In the genomic region with DNA sequence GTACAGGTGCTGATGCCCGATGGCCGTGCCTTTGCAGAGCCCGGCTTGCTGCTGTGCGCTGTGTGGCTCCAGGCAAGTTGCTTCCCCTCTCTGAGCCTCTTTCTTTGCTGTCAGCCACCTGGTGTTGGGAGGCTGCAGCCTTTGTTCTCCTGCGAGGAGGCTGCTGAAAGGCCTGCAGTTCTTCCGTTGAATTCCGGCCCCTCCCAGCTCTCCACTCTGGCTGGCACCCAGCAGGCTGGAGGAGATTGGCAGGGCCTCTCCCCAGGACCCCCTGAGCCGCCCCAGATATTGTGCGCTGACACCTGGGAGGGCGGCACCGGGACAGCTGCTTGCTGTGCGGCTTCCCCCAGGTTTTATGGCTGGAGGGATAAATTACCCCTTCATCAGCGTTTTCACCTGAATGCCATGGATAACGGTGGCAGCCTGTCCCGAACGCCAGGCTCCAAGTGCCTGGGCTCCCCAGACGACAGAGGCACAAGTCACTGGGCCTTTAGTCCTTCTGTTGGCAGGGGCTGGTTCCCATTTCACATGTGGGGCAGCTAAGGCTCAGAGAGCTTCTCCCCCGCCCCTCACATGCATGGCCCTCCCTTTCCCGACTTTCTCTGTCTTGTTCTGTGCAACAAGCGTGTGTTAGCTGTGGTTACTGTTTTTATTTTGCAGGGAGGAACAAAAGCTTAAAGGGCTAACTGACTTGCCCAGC, we compare ENCODE assay signal across 2 cellular contexts.
TF ChIP-seq lines count a peak whose summit lies in the region.

No MANE protein-coding gene starts in this region.

TF ChIP-seq in GM23338, 12 proteins besides CTCF, POLR2A, EP300 and RAD21:
- TF ChIP-seq, protein P1, sequence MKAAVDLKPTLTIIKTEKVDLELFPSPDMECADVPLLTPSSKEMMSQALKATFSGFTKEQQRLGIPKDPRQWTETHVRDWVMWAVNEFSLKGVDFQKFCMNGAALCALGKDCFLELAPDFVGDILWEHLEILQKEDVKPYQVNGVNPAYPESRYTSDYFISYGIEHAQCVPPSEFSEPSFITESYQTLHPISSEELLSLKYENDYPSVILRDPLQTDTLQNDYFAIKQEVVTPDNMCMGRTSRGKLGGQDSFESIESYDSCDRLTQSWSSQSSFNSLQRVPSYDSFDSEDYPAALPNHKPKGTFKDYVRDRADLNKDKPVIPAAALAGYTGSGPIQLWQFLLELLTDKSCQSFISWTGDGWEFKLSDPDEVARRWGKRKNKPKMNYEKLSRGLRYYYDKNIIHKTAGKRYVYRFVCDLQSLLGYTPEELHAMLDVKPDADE (IDR thresholded peaks at IDR 0.05), result no peak
- TF ChIP-seq, protein P2, sequence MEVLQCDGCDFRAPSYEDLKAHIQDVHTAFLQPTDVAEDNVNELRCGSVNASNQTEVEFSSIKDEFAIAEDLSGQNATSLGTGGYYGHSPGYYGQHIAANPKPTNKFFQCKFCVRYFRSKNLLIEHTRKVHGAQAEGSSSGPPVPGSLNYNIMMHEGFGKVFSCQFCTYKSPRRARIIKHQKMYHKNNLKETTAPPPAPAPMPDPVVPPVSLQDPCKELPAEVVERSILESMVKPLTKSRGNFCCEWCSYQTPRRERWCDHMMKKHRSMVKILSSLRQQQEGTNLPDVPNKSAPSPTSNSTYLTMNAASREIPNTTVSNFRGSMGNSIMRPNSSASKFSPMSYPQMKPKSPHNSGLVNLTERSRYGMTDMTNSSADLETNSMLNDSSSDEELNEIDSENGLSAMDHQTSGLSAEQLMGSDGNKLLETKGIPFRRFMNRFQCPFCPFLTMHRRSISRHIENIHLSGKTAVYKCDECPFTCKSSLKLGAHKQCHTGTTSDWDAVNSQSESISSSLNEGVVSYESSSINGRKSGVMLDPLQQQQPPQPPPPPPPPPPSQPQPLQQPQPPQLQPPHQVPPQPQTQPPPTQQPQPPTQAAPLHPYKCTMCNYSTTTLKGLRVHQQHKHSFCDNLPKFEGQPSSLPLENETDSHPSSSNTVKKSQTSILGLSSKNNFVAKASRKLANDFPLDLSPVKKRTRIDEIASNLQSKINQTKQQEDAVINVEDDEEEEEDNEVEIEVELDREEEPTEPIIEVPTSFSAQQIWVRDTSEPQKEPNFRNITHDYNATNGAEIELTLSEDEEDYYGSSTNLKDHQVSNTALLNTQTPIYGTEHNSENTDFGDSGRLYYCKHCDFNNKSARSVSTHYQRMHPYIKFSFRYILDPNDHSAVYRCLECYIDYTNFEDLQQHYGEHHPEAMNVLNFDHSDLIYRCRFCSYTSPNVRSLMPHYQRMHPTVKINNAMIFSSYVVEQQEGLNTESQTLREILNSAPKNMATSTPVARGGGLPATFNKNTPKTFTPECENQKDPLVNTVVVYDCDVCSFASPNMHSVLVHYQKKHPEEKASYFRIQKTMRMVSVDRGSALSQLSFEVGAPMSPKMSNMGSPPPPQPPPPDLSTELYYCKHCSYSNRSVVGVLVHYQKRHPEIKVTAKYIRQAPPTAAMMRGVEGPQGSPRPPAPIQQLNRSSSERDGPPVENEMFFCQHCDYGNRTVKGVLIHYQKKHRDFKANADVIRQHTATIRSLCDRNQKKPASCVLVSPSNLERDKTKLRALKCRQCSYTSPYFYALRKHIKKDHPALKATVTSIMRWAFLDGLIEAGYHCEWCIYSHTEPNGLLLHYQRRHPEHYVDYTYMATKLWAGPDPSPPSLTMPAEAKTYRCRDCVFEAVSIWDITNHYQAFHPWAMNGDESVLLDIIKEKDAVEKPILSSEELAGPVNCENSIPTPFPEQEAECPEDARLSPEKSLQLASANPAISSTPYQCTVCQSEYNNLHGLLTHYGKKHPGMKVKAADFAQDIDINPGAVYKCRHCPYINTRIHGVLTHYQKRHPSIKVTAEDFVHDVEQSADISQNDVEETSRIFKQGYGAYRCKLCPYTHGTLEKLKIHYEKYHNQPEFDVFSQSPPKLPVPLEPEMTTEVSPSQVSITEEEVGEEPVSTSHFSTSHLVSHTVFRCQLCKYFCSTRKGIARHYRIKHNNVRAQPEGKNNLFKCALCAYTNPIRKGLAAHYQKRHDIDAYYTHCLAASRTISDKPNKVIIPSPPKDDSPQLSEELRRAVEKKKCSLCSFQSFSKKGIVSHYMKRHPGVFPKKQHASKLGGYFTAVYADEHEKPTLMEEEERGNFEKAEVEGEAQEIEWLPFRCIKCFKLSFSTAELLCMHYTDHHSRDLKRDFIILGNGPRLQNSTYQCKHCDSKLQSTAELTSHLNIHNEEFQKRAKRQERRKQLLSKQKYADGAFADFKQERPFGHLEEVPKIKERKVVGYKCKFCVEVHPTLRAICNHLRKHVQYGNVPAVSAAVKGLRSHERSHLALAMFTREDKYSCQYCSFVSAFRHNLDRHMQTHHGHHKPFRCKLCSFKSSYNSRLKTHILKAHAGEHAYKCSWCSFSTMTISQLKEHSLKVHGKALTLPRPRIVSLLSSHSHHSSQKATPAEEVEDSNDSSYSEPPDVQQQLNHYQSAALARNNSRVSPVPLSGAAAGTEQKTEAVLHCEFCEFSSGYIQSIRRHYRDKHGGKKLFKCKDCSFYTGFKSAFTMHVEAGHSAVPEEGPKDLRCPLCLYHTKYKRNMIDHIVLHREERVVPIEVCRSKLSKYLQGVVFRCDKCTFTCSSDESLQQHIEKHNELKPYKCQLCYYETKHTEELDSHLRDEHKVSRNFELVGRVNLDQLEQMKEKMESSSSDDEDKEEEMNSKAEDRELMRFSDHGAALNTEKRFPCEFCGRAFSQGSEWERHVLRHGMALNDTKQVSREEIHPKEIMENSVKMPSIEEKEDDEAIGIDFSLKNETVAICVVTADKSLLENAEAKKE (CRISPR knock-in tag; IDR thresholded peaks at IDR 0.05), result no peak
- no peak for TF ChIP-seq EZH2phosphoT487 (IDR thresholded peaks at IDR 0.05; ENCODE audit: unreplicated experiment)
- TF ChIP-seq, protein P3, sequence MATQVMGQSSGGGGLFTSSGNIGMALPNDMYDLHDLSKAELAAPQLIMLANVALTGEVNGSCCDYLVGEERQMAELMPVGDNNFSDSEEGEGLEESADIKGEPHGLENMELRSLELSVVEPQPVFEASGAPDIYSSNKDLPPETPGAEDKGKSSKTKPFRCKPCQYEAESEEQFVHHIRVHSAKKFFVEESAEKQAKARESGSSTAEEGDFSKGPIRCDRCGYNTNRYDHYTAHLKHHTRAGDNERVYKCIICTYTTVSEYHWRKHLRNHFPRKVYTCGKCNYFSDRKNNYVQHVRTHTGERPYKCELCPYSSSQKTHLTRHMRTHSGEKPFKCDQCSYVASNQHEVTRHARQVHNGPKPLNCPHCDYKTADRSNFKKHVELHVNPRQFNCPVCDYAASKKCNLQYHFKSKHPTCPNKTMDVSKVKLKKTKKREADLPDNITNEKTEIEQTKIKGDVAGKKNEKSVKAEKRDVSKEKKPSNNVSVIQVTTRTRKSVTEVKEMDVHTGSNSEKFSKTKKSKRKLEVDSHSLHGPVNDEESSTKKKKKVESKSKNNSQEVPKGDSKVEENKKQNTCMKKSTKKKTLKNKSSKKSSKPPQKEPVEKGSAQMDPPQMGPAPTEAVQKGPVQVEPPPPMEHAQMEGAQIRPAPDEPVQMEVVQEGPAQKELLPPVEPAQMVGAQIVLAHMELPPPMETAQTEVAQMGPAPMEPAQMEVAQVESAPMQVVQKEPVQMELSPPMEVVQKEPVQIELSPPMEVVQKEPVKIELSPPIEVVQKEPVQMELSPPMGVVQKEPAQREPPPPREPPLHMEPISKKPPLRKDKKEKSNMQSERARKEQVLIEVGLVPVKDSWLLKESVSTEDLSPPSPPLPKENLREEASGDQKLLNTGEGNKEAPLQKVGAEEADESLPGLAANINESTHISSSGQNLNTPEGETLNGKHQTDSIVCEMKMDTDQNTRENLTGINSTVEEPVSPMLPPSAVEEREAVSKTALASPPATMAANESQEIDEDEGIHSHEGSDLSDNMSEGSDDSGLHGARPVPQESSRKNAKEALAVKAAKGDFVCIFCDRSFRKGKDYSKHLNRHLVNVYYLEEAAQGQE (IDR thresholded peaks at IDR 0.05; ENCODE audit: unreplicated experiment), result no peak
- TF ChIP-seq POLR2AphosphoS5 (IDR thresholded peaks at IDR 0.05; ENCODE audit: low read depth), result no peak
- TF ChIP-seq CREB1 (CRISPR knock-in tag; IDR thresholded peaks at IDR 0.05; ENCODE audit: low read depth), result no peak

TF ChIP-seq in IMR-90, 13 proteins besides CTCF, POLR2A, EP300 and RAD21:
- TF ChIP-seq FOS (IDR thresholded peaks at IDR 0.05; ENCODE audit: low read depth, low read length) (no peak), SMC3 (IDR thresholded peaks at IDR 0.05; ENCODE audit: low read depth, low read length) (no peak), NFE2L2 (IDR thresholded peaks at IDR 0.05; ENCODE audit: low read depth, low read length) (no peak), RCOR1 (IDR thresholded peaks at IDR 0.05; ENCODE audit: insufficient replicate concordance, low read length) (no peak), RFX5 (IDR thresholded peaks at IDR 0.05; ENCODE audit: low read depth, low read length) (no peak), MAZ (IDR thresholded peaks at IDR 0.05; ENCODE audit: borderline replicate concordance, low read depth, low read length) (no peak), CHD1 (IDR thresholded peaks at IDR 0.05; ENCODE audit: low read depth, low read length) (no peak), MXI1 (IDR thresholded peaks at IDR 0.05; ENCODE audit: borderline replicate concordance, low read depth, low read length) (no peak), MAFK (IDR thresholded peaks at IDR 0.05; ENCODE audit: low read depth, low read length) (no peak)
- TF ChIP-seq, protein P4, sequence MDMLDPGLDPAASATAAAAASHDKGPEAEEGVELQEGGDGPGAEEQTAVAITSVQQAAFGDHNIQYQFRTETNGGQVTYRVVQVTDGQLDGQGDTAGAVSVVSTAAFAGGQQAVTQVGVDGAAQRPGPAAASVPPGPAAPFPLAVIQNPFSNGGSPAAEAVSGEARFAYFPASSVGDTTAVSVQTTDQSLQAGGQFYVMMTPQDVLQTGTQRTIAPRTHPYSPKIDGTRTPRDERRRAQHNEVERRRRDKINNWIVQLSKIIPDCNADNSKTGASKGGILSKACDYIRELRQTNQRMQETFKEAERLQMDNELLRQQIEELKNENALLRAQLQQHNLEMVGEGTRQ (IDR thresholded peaks at IDR 0.05; ENCODE audit: low read depth, low read length), result no peak
- TF ChIP-seq, protein P5, sequence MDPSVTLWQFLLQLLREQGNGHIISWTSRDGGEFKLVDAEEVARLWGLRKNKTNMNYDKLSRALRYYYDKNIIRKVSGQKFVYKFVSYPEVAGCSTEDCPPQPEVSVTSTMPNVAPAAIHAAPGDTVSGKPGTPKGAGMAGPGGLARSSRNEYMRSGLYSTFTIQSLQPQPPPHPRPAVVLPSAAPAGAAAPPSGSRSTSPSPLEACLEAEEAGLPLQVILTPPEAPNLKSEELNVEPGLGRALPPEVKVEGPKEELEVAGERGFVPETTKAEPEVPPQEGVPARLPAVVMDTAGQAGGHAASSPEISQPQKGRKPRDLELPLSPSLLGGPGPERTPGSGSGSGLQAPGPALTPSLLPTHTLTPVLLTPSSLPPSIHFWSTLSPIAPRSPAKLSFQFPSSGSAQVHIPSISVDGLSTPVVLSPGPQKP (IDR thresholded peaks at IDR 0.05; ENCODE audit: borderline replicate concordance, low read depth, low read length), result no peak
